13 cellular contexts compared by ENCODE assay signal in the genomic region with DNA sequence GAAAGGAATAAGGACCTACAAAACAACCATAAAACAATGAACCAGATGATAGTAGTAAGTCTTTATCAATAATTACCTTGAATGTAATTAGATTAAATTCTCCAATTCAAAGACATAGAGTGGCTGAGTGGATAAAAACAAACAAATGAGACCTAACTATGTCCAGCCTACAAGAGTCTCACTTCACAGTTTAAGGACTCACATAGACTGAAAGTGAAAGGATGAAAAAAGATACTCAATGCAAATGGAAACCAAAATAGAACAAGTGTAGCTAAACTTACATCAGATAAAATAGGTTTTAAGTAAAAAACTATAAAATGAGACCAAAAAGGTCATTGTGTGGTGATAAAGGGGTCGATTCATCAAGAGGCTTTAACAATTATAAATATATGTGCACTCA. TPM values are rescaled to one million over a fixed set of nuclear protein-coding genes. Genes with fewer than 3 reads are reported as not detected.
DNase-seq lines count a peak whose midpoint lies in the region; ATAC-seq, FAIRE-seq and TF ChIP-seq lines count a peak whose summit lies in the region.
"Had no signal": no experiment of that assay in that cellular context is flagged by ENCODE, and none has a peak within 500 bp of the region (broad histone marks: within the 10 kb centered on the region; RNA-seq: fewer than 3 reads in every experiment).

No MANE protein-coding gene starts in this region.

- FAIRE-seq in GM12891 (lab: Jason Lieb, UNC) = peak; percentile 56
- no peak for FAIRE-seq in RCC 7860 (lab: Jason Lieb, UNC)
- FAIRE-seq: kidney had no signal

- ATAC-seq in GM19395 (IDR thresholded peaks at IDR 0.05; ENCODE audit: unreplicated experiment) = peak; percentile 98
- ATAC-seq in HG02588 (IDR thresholded peaks at IDR 0.05; ENCODE audit: unreplicated experiment) = peak; percentile 84
- ATAC-seq in HG03108 (IDR thresholded peaks at IDR 0.05; ENCODE audit: unreplicated experiment) = peak; percentile 69

- TF ChIP-seq POLR2A in GM12891 (IDR thresholded peaks at IDR 0.05; ENCODE audit: low read depth, low read length) = no peak

- no peak for DNase-seq in GM12891 (ENCODE audit: insufficient read length, low spot score)
- no peak for DNase-seq in OCI-M2 (lab: John Stamatoyannopoulos, UW; ENCODE audit: unreplicated experiment)
- no peak for DNase-seq in NCI-H82 treated with DMSO at 0.1 percent for 48 hours (lab: John Stamatoyannopoulos, UW; ENCODE audit: unreplicated experiment)
- DNase-seq in SHP77 treated with DMSO at 0.1 percent for 48 hours (lab: John Stamatoyannopoulos, UW) = no peak
- no peak for DNase-seq in RCC 7860 (ENCODE audit: low spot score)
- DNase-seq: 8988T; caudate nucleus; kidney; NK-92 treated with Interleukin-12 subunit alpha and Interleukin-12 subunit beta, amount 100 ng/mL, for 24 hours; trophoblast cell had no signal

TF ChIP-seq in GM12891, 5 proteins besides CTCF, POLR2A, EP300 and RAD21:
- TF ChIP-seq POU2F2 (IDR thresholded peaks at IDR 0.05; ENCODE audit: low read depth, low read length) (no peak), SPI1 (IDR thresholded peaks at IDR 0.05; ENCODE audit: low read depth, low read length) (no peak), PAX5 (IDR thresholded peaks at IDR 0.05; ENCODE audit: insufficient read depth, low read length, severe bottlenecking) (no peak), TAF1 (IDR thresholded peaks at IDR 0.05; ENCODE audit: low read depth, low read length) (no peak)

RNA-seq across cellular contexts. Expression of a gene that starts 21.9 kb away (rescaled TPM):
- 1.7 TPM for polyA plus RNA-seq in GM12891 (2012; ENCODE audit: low read depth, missing spikeins)

RNA-seq across cellular contexts. Expression of a gene that starts 57.1 kb away (rescaled TPM):
- polyA plus RNA-seq in GM12891 (2012; ENCODE audit: low read depth, missing spikeins) = 0.26 TPM
